ENCODE assay signal across 11 cellular contexts in genomic region chr20:845226-845868, GRCh38. TPM values are rescaled to one million over a fixed set of nuclear protein-coding genes. Genes with fewer than 3 reads are reported as not detected.
DNase-seq lines count a peak whose midpoint lies in the region; ATAC-seq, FAIRE-seq and TF ChIP-seq lines count a peak whose summit lies in the region.
"Had no signal": no experiment of that assay in that cellular context is flagged by ENCODE, and none has a peak within 500 bp of the region (broad histone marks: within the 10 kb centered on the region; RNA-seq: fewer than 3 reads in every experiment).

No MANE protein-coding gene starts in this region.

- TF ChIP-seq CTCF in osteocyte (IDR thresholded peaks at IDR 0.05): no peak

- H3K9me3 ChIP-seq in ES-I3 (ENCODE audit: control insufficient read depth, insufficient read depth, low read length): no peaks in the 10 kb centered on the region; the same call in 1 of the 2 replicates
- no peaks in the 10 kb centered on the region for H3K9me3 ChIP-seq in ectodermal cell (ENCODE audit: control insufficient read depth, low read length)
- H3K9me3 ChIP-seq: HAP-1, sigmoid colon had no signal

- peaks cover 21% of the 10 kb centered on the region for H3K4me1 ChIP-seq in ES-I3 (ENCODE audit: insufficient read depth, low read length)
- H3K4me1 ChIP-seq in ectodermal cell (ENCODE audit: control insufficient read depth, insufficient read depth, low read length): peaks cover 42% of the 10 kb centered on the region
- H3K4me1 ChIP-seq: HAP-1 had no signal

- WGBS in ectodermal cell, 2 experiments: 47 to 50% methylated on average over 50 of the region's 50 CpGs

- H3K9me3 Mint-ChIP-seq in T-cell (peaks cover 0 to under 1% (median 0%) of the 10 kb centered on the region in 3 donors), osteocyte (ENCODE audit: unreplicated experiment) (no peaks in the 10 kb centered on the region)

- CTCF ChIA-PET in T-cell (lab: Charles Lee): no interaction called here

- H3K4me3 Mint-ChIP-seq in T-cell: peak overlapping the region; percentile 88 to 90 (median 89)
- peak overlapping the region; percentile 32 for H3K4me3 Mint-ChIP-seq in osteocyte (ENCODE audit: unreplicated experiment)

- TF ChIP-seq POLR2A in H54 (IDR thresholded peaks at IDR 0.05; ENCODE audit: low read depth, low read length): no peak

- peaks cover 54% of the 10 kb centered on the region for H3K27me3 ChIP-seq in ectodermal cell (ENCODE audit: control insufficient read depth, insufficient read depth, low read length, poor library complexity, severe bottlenecking)
- H3K27me3 ChIP-seq: foreskin keratinocyte had no signal

- H3K27me3 Mint-ChIP-seq in T-cell (no peaks in the 10 kb centered on the region), osteocyte (ENCODE audit: unreplicated experiment) (no peaks in the 10 kb centered on the region)

- H3K36me3 ChIP-seq in ES-I3 (ENCODE audit: insufficient read depth, low read length) (no peaks in the 10 kb centered on the region), ectodermal cell (ENCODE audit: control insufficient read depth, insufficient read depth, low read length) (no peaks in the 10 kb centered on the region)
- H3K36me3 ChIP-seq: HAP-1, sigmoid colon had no signal

- peak overlapping the region; percentile 99 for H3K27ac Mint-ChIP-seq in T-cell
- no peak overlapping the region for H3K27ac Mint-ChIP-seq in osteocyte (ENCODE audit: unreplicated experiment)

- no peak for FAIRE-seq in H54 (lab: Jason Lieb, UNC)

- H3K4me1 Mint-ChIP-seq in T-cell (peaks cover 48 to 63% (median 59%) of the 10 kb centered on the region in 3 donors), osteocyte (ENCODE audit: unreplicated experiment) (peaks cover 9% of the 10 kb centered on the region)

- H3K9ac ChIP-seq in ES-I3 (ENCODE audit: low read depth, low read length): peak overlapping the region; percentile 61; the same call in 1 of the 2 replicates

- H3K4me3 ChIP-seq in ectodermal cell (ENCODE audit: insufficient read depth, low read depth, low read length): peak overlapping the region; percentile 49

- ATAC-seq in T-cell (replicated peaks in 1 of 4) (no peak), HG02870 (IDR thresholded peaks at IDR 0.05; ENCODE audit: unreplicated experiment) (no peak), GM18502 (IDR thresholded peaks at IDR 0.05; ENCODE audit: poor library complexity, unreplicated experiment) (no peak)

- DNase-seq in T-cell: peak in 2 of 34 experiments; percentile 13 to 26
- DNase-seq in osteocyte (ENCODE audit: extremely low spot score, unreplicated experiment): no peak
- DNase-seq in GF-D8 (lab: John Stamatoyannopoulos, UW): no peak
- DNase-seq in H54 (ENCODE audit: insufficient read length, low spot score): no peak
- DNase-seq: foreskin keratinocyte, sigmoid colon had no signal

- no peak overlapping the region for H3K27ac ChIP-seq in ectodermal cell (ENCODE audit: insufficient read depth, low read depth, low read length, poor library complexity, severe bottlenecking)
- H3K27ac ChIP-seq: foreskin keratinocyte, sigmoid colon had no signal

- H3K36me3 Mint-ChIP-seq in T-cell: peaks cover under 1% of the 10 kb centered on the region
- H3K36me3 Mint-ChIP-seq in osteocyte (ENCODE audit: unreplicated experiment): no peaks in the 10 kb centered on the region

- POLR2A ChIA-PET in T-cell (lab: Charles Lee): no interaction called here

RNA-seq across cellular contexts. Expression of gene FAM110A, which starts 11.8 kb away (rescaled TPM):
- 10 to 100 TPM; 12.7 to 27.9 (median 26.9) TPM for total RNA-seq in T-cell
- 7.7 TPM for polyA plus RNA-seq in ectodermal cell (2013, experiment 1 of 4)
- polyA plus RNA-seq in ectodermal cell (2013, experiment 2 of 4): 7.1 TPM
- 8.3 TPM for polyA plus RNA-seq in ectodermal cell (2013, experiment 3 of 4)
- 8.8 TPM for polyA plus RNA-seq in ectodermal cell (2013, experiment 4 of 4)
- total RNA-seq in osteocyte: 2.6 and 2.7 TPM in 2 replicates
